8 cellular contexts compared by ENCODE assay signal in the genomic region with DNA sequence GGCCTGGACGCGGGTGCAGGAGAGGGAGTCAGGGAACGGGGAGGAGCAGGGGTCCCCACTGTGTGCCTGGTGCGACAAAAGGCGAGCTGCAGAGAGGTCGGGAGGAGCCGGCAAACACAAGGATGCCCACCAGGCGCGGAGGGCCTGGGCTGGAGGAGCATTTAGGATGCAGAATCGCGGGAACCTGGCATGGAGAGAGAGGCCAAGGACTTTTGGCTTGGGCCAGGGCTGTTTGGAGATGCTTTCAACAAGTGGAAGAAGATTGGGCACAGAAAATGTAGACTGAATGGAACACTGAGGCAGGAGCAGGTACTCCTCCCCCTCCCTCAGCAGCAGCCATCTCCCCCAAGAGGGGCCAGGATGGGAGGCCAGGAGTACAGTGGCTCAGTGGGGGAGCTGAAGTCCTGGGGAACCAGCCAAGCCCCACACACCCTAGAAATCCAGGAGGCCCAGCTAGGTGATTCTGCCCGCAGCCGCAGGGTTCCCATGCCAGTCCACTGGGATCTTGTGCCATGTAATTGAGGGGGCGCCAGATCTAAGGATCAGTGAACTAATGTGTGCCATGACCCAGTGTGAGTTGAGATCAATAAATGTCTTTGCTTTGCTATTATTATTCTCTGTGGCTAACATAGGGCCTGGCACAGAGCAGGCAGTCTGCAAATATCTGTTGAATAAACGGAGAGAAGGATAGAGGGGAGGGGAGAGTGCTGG. TPM values are rescaled to one million over a fixed set of nuclear protein-coding genes. Genes with fewer than 3 reads are reported as not detected.
DNase-seq lines count a peak whose midpoint lies in the region; ATAC-seq and TF ChIP-seq lines count a peak whose summit lies in the region.

No MANE protein-coding gene starts in this region.

- H3K9ac ChIP-seq in colonic mucosa (ENCODE audit: low read depth in 2 of 2, low read length in 2 of 2), result peak overlapping the region; percentile 76 to 81

- H3K4me3 Mint-ChIP-seq in naive thymus-derived CD4-positive, alpha-beta T cell, result peak overlapping the region; percentile 72 to 100 (median 94)

- H3K27me3 ChIP-seq in BE2C, result peaks cover 11% of the 10 kb centered on the region
- H3K27me3 ChIP-seq in colonic mucosa, result peaks cover 7% of the 10 kb centered on the region
- H3K27me3 ChIP-seq in naive thymus-derived CD4-positive, alpha-beta T cell (ENCODE audit: control insufficient read depth in 2 of 2, insufficient read depth in 2 of 2, low read length in 2 of 2), result no peaks in the 10 kb centered on the region

- H3K4me1 ChIP-seq in BE2C (no peaks in the 10 kb centered on the region), colonic mucosa (peaks cover 7% of the 10 kb centered on the region)
- peaks cover 10 to 13% of the 10 kb centered on the region in 2 donors for H3K4me1 ChIP-seq in naive thymus-derived CD4-positive, alpha-beta T cell (ENCODE audit: control insufficient read depth in 2 of 2, insufficient read depth in 2 of 2, low read length in 2 of 2)

- no peak overlapping the region for H3K27ac ChIP-seq in colonic mucosa
- H3K27ac ChIP-seq in naive thymus-derived CD4-positive, alpha-beta T cell (ENCODE audit: low read depth, low read length), result peak overlapping the region; percentile 77

- POLR2A ChIA-PET in naive thymus-derived CD4-positive, alpha-beta T cell (lab: Charles Lee), result interaction anchor here (0.8 to 2.3 kb wide), 6 partner anchors 11 to 1092 kb away, joined by 3 to 11 read pairs (median 4); a partner anchor contains a TSS

- peak overlapping the region in 6 of 9 donors; percentile 30 to 87 (median 56) for H3K27ac Mint-ChIP-seq in naive thymus-derived CD4-positive, alpha-beta T cell

- H3K9me3 Mint-ChIP-seq in naive thymus-derived CD4-positive, alpha-beta T cell, result no peaks in the 10 kb centered on the region

- intact Hi-C loops in colonic mucosa (cut with DNase I), result no loop called here
- intact Hi-C loops in naive thymus-derived CD4-positive, alpha-beta T cell (cut with micrococcal nuclease), result loop anchor here (1.0 to 5.0 kb wide), 9 partner anchors 69 to 1533 kb away; a partner anchor contains a TSS

- CTCF ChIA-PET in naive thymus-derived CD4-positive, alpha-beta T cell (lab: Charles Lee), result interaction anchor here (0.6 to 1.0 kb wide), 3 partner anchors 17 to 400 kb away, joined by 3 to 5 read pairs (median 4); a partner anchor contains a TSS

- TF ChIP-seq CTCF in BE2C (IDR thresholded peaks at IDR 0.05; ENCODE audit: low read depth, low read length), result no peak
- TF ChIP-seq CTCF in colonic mucosa (IDR thresholded peaks at IDR 0.05), result no peak

- no peaks in the 10 kb centered on the region for H3K36me3 Mint-ChIP-seq in naive thymus-derived CD4-positive, alpha-beta T cell

- H3K4me3 ChIP-seq in BE2C (ENCODE audit: low read depth, low read length) (peak overlapping the region; percentile 73), colonic mucosa (peak overlapping the region; percentile 59)
- H3K4me3 ChIP-seq in Jurkat, Clone E6-1 (ENCODE audit: low read length), result peak overlapping the region; percentile 72
- H3K4me3 ChIP-seq in naive thymus-derived CD4-positive, alpha-beta T cell (ENCODE audit: low read length), result peak overlapping the region; percentile 95

- peaks cover 7 to 25% (median 18%) of the 10 kb centered on the region in 7 donors for H3K4me1 Mint-ChIP-seq in naive thymus-derived CD4-positive, alpha-beta T cell

- DNase-seq in BE2C (no peak), colonic mucosa (no peak)
- DNase-seq in Jurkat, Clone E6-1 (ENCODE audit: low read depth, low spot score), result no peak
- peak in 2 of 9 donors; percentile 4 to 13 for DNase-seq in naive thymus-derived CD4-positive, alpha-beta T cell
- no peak for DNase-seq in stimulated activated naive CD4-positive, alpha-beta T cell (lab: John Stamatoyannopoulos, UW)
- DNase-seq in stimulated activated CD8-positive, alpha-beta memory T cell treated with anti-CD3 and anti-CD28 coated beads, Interleukin-4, amount 100 ng/mL, for 48 hours, result no peak
- DNase-seq in NK-92 treated with Interleukin-12 subunit alpha and Interleukin-12 subunit beta, amount 100 ng/mL, for 24 hours (lab: John Stamatoyannopoulos, UW), result no peak

- H3K36me3 ChIP-seq in BE2C, result no peaks in the 10 kb centered on the region
- no peaks in the 10 kb centered on the region for H3K36me3 ChIP-seq in colonic mucosa
- H3K36me3 ChIP-seq in naive thymus-derived CD4-positive, alpha-beta T cell (ENCODE audit: control insufficient read depth in 2 of 3, insufficient read depth in 3 of 3, low read length in 3 of 3), result peaks cover 0 to 4% (median 0%) of the 10 kb centered on the region in 3 experiments

- H3K27me3 Mint-ChIP-seq in naive thymus-derived CD4-positive, alpha-beta T cell, result peaks cover 0 to 31% (median 4%) of the 10 kb centered on the region in 5 donors

- no peak for ATAC-seq in naive thymus-derived CD4-positive, alpha-beta T cell
- no peak for ATAC-seq in HG02623 (IDR thresholded peaks at IDR 0.05; ENCODE audit: unreplicated experiment)

- H3K9me3 ChIP-seq in BE2C, result no peaks in the 10 kb centered on the region
- no peaks in the 10 kb centered on the region for H3K9me3 ChIP-seq in colonic mucosa
- no peaks in the 10 kb centered on the region for H3K9me3 ChIP-seq in naive thymus-derived CD4-positive, alpha-beta T cell (ENCODE audit: control insufficient read depth in 2 of 3, low read length in 3 of 3)

RNA-seq across cellular contexts. Expression of a gene that starts 1.1 kb away (rescaled TPM):
- 10.1 TPM for polyA plus RNA-seq in BE2C (2012; ENCODE audit: insufficient read depth, insufficient read length, low read depth)
- polyA plus RNA-seq in Jurkat, Clone E6-1 (2012; ENCODE audit: insufficient read depth, insufficient read length), result 1.3 TPM
- total RNA-seq in colonic mucosa, result 10 to 100 TPM; 11.1 to 11.5 TPM
- total RNA-seq in naive thymus-derived CD4-positive, alpha-beta T cell, result 1 to 10 TPM in 4 of 5 experiments, under 1 TPM in 1; 0.22 to 4.9 (median 3.1) TPM
- polyA plus RNA-seq in naive thymus-derived CD4-positive, alpha-beta T cell, result 1 to 10 TPM in 1 of 2 donors, under 1 TPM in 1; 0.99 to 5.8 TPM

RNA-seq across cellular contexts. Expression of a gene that starts 39.4 kb away (rescaled TPM):
- polyA plus RNA-seq in BE2C (2012; ENCODE audit: insufficient read depth, insufficient read length, low read depth), result 43.1 TPM
- 16.8 TPM for polyA plus RNA-seq in Jurkat, Clone E6-1 (2012; ENCODE audit: insufficient read depth, insufficient read length)
- total RNA-seq in colonic mucosa, result 10 to 100 TPM; 10.8 to 22.5 TPM
- total RNA-seq in naive thymus-derived CD4-positive, alpha-beta T cell, result 100 to 1,000 TPM in 1 of 5 experiments, 10 to 100 TPM in 4; 33.8 to 120 (median 41.2) TPM
- 10 to 100 TPM in 1 of 2 donors, 1 to 10 TPM in 1; 6.5 to 12.1 TPM for polyA plus RNA-seq in naive thymus-derived CD4-positive, alpha-beta T cell
